In the genomic region with DNA sequence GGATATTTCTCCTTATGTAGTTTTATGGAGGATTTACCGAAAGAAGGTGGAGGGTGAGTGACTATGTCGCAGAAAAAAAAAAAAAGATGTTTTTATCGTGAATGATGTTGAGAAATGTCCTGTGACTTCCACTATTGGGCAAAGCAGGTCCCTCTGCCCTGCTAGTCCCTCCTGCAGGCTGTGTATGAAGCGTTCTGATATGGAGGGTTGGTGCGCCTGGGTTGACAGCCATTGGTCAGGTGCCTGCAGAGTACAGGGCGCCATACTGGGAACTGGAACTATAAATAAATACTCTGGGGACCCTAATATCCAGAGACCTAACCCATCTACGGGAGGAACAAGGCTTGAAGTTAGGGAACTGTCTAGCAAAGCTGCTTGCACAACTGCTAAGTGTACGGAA, we compare ENCODE assay signal across 9 cellular contexts. TPM values are rescaled to one million over a fixed set of nuclear protein-coding genes. Genes with fewer than 3 reads are reported as not detected.
A peak's percentile ranks its signal among the peaks of the same experiment; 100 is the strongest.
DNase-seq lines count a peak whose midpoint lies in the region; ATAC-seq and TF ChIP-seq lines count a peak whose summit lies in the region.
"Had no signal": no experiment of that assay in that cellular context is flagged by ENCODE, and none has a peak within 500 bp of the region (broad histone marks: within the 10 kb centered on the region; RNA-seq: fewer than 3 reads in every experiment).

No MANE protein-coding gene starts in this region.

- TF ChIP-seq POLR2A in gastroesophageal sphincter (IDR thresholded peaks at IDR 0.05) = no peak

- H3K27ac ChIP-seq in gastroesophageal sphincter = peak overlapping the region in 2 of 4 donors; percentile 87 to 90

- WGBS in gastroesophageal sphincter (ENCODE audit: low coverage in 1 of 2), 2 donors = 54 to 67% methylated on average over 7 of the region's 8 CpGs

- peak overlapping the region; percentile 88 for H3K4me3 Mint-ChIP-seq in stimulated activated naive CD8-positive, alpha-beta T cell treated with anti-CD3 and anti-CD28 coated beads, Interleukin-15, Interleukin-2, amounts not matched to agents 100 ng/mL and 50 ng/mL, for 24 hours
- peak overlapping the region; percentile 86 for H3K4me3 Mint-ChIP-seq in activated naive CD8-positive, alpha-beta T cell treated with anti-CD3 and anti-CD28 coated beads, Interleukin-2, amount 50 U/mL, for 24 hours
- H3K4me3 Mint-ChIP-seq in mesothelial cell of epicardium = peak overlapping the region; percentile 77

- H3K4me1 Mint-ChIP-seq in stimulated activated naive CD8-positive, alpha-beta T cell treated with anti-CD3 and anti-CD28 coated beads, Interleukin-15, Interleukin-2, amounts not matched to agents 100 ng/mL and 50 ng/mL, for 24 hours (ENCODE audit: low read depth) = peaks cover 65% of the 10 kb centered on the region
- peaks cover 64% of the 10 kb centered on the region for H3K4me1 Mint-ChIP-seq in activated naive CD8-positive, alpha-beta T cell treated with anti-CD3 and anti-CD28 coated beads, Interleukin-2, amount 50 U/mL, for 24 hours
- H3K4me1 Mint-ChIP-seq in mesothelial cell of epicardium = peaks cover 4% of the 10 kb centered on the region

- peaks cover 16% of the 10 kb centered on the region for H3K36me3 Mint-ChIP-seq in stimulated activated naive CD8-positive, alpha-beta T cell treated with anti-CD3 and anti-CD28 coated beads, Interleukin-15, Interleukin-2, amounts not matched to agents 100 ng/mL and 50 ng/mL, for 24 hours (ENCODE audit: low read depth)
- peaks cover 9% of the 10 kb centered on the region for H3K36me3 Mint-ChIP-seq in activated naive CD8-positive, alpha-beta T cell treated with anti-CD3 and anti-CD28 coated beads, Interleukin-2, amount 50 U/mL, for 24 hours (ENCODE audit: low read depth)
- no peaks in the 10 kb centered on the region for H3K36me3 Mint-ChIP-seq in mesothelial cell of epicardium

- H3K27ac Mint-ChIP-seq in stimulated activated naive CD8-positive, alpha-beta T cell treated with anti-CD3 and anti-CD28 coated beads, Interleukin-15, Interleukin-2, amounts not matched to agents 100 ng/mL and 50 ng/mL, for 24 hours = peak overlapping the region; percentile 82
- H3K27ac Mint-ChIP-seq in activated naive CD8-positive, alpha-beta T cell treated with anti-CD3 and anti-CD28 coated beads, Interleukin-2, amount 50 U/mL, for 24 hours = peak overlapping the region; percentile 77
- no peak overlapping the region for H3K27ac Mint-ChIP-seq in mesothelial cell of epicardium

- TF ChIP-seq CTCF in mesothelial cell of epicardium (IDR thresholded peaks at IDR 0.05; ENCODE audit: unreplicated experiment) = no peak
- no peak for TF ChIP-seq CTCF in gastroesophageal sphincter (IDR thresholded peaks at IDR 0.05)

- no peaks in the 10 kb centered on the region for H3K9me3 Mint-ChIP-seq in stimulated activated naive CD8-positive, alpha-beta T cell treated with anti-CD3 and anti-CD28 coated beads, Interleukin-15, Interleukin-2, amounts not matched to agents 100 ng/mL and 50 ng/mL, for 24 hours
- H3K9me3 Mint-ChIP-seq in activated naive CD8-positive, alpha-beta T cell treated with anti-CD3 and anti-CD28 coated beads, Interleukin-2, amount 50 U/mL, for 24 hours = no peaks in the 10 kb centered on the region
- H3K9me3 Mint-ChIP-seq in mesothelial cell of epicardium = no peaks in the 10 kb centered on the region

- TF ChIP-seq EP300 in gastroesophageal sphincter (IDR thresholded peaks at IDR 0.05) = no peak

- H3K27me3 Mint-ChIP-seq in stimulated activated naive CD8-positive, alpha-beta T cell treated with anti-CD3 and anti-CD28 coated beads, Interleukin-15, Interleukin-2, amounts not matched to agents 100 ng/mL and 50 ng/mL, for 24 hours = no peaks in the 10 kb centered on the region
- H3K27me3 Mint-ChIP-seq in activated naive CD8-positive, alpha-beta T cell treated with anti-CD3 and anti-CD28 coated beads, Interleukin-2, amount 50 U/mL, for 24 hours = peaks cover 2% of the 10 kb centered on the region
- H3K27me3 Mint-ChIP-seq in mesothelial cell of epicardium (ENCODE audit: low read depth) = peaks cover 21% of the 10 kb centered on the region

- H3K4me3 ChIP-seq in gastroesophageal sphincter = peak overlapping the region in 1 of 2 donors; percentile 82

- ATAC-seq in stimulated activated naive CD8-positive, alpha-beta T cell treated with anti-CD3 and anti-CD28 coated beads, Interleukin-15, Interleukin-2, amounts not matched to agents 100 U/mL and 50 U/mL, for 24 hours = no peak
- no peak for ATAC-seq in activated naive CD8-positive, alpha-beta T cell treated with anti-CD3 and anti-CD28 coated beads, Interleukin-2, amount 50 U/mL, for 24 hours
- no peak for ATAC-seq in HG02970 (IDR thresholded peaks at IDR 0.05; ENCODE audit: low FRiP score, unreplicated experiment)
- no peak for ATAC-seq in GM18909 (IDR thresholded peaks at IDR 0.05; ENCODE audit: poor library complexity, unreplicated experiment)
- ATAC-seq in gastroesophageal sphincter = no peak

- peaks cover 29% of the 10 kb centered on the region for H3K27me3 ChIP-seq in gastroesophageal sphincter
- H3K27me3 ChIP-seq: body of pancreas had no signal

- H3K4me1 ChIP-seq in gastroesophageal sphincter = peaks cover 0 to 33% (median 9%) of the 10 kb centered on the region in 3 donors

- H3K9me3 ChIP-seq in gastroesophageal sphincter = no peaks in the 10 kb centered on the region
- H3K9me3 ChIP-seq: body of pancreas had no signal

- DNase-seq in stimulated activated naive CD8-positive, alpha-beta T cell treated with anti-CD3 and anti-CD28 coated beads, Interleukin-15, Interleukin-2, amounts not matched to agents 100 U/mL and 50 U/mL, for 24 hours = no peak
- DNase-seq in activated naive CD8-positive, alpha-beta T cell treated with anti-CD3 and anti-CD28 coated beads, Interleukin-2, amount 50 U/mL, for 24 hours = peak; percentile 29
- DNase-seq in mesothelial cell of epicardium (ENCODE audit: low spot score in 2 of 2, unreplicated experiment in 2 of 2) = no peak
- no peak for DNase-seq in ecto neural progenitor cell (ENCODE audit: low spot score)
- DNase-seq: body of pancreas had no signal

- H3K36me3 ChIP-seq in gastroesophageal sphincter = no peaks in the 10 kb centered on the region

RNA-seq across cellular contexts. Expression of a gene that starts 1.5 kb away (rescaled TPM):
- total RNA-seq in mesothelial cell of epicardium = 11.1 to 11.8 TPM (median 11.8 TPM) in 3 replicates
- 10 to 100 TPM in 3 of 4 donors, 1 to 10 TPM in 1; 5.9 to 15.6 (median 14.2) TPM for total RNA-seq in gastroesophageal sphincter

RNA-seq across cellular contexts. Expression of a gene that starts 34.9 kb away (rescaled TPM):
- 1.0 to 1.1 TPM (median 1.1 TPM) in 3 replicates for total RNA-seq in mesothelial cell of epicardium
- total RNA-seq in gastroesophageal sphincter = under 1 TPM; 0.30 to 0.81 (median 0.54) TPM
